ENCODE assay signal across 18 cellular contexts in the genomic region with DNA sequence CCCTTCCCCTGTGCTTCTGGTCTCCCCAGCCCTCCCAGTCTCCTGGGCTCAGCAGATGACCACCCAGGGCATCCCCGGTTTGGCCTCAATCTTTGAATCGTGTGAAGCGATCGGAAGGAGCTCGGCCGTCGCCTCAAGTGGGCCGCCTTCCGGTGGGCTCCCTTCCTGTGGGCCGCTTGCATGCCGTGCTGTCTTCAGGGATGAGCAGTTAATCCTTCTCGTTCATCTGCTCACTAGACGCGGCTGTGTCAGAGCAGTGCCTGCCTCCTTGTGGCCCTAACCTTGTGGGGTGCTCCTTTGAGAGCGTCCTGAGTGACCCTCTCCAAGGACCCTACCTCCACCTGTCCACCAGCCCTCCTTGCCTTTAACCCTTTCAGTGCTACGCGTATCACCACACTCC. TPM values are rescaled to one million over a fixed set of nuclear protein-coding genes. Genes with fewer than 3 reads are reported as not detected.
A peak's percentile ranks its signal among the peaks of the same experiment; 100 is the strongest.
DNase-seq lines count a peak whose midpoint lies in the region; TF ChIP-seq lines count a peak whose summit lies in the region.
"Had no signal": no experiment of that assay in that cellular context is flagged by ENCODE, and none has a peak within 500 bp of the region (broad histone marks: within the 10 kb centered on the region; RNA-seq: fewer than 3 reads in every experiment).

No MANE protein-coding gene starts in this region.

- no peaks in the 10 kb centered on the region for H3K36me3 ChIP-seq in BLaER1 treated with 17β-estradiol and CSF1 and Interleukin-3, amounts not matched to agents 10 nM and 100 nM
- H3K36me3 ChIP-seq in WERI-Rb-1 = peaks cover 49% of the 10 kb centered on the region
- H3K36me3 ChIP-seq: MG63 had no signal

- peaks cover 38% of the 10 kb centered on the region for H3K9me3 Mint-ChIP-seq in glutamatergic neuron (ENCODE audit: unreplicated experiment)
- no peaks in the 10 kb centered on the region for H3K9me3 Mint-ChIP-seq in mesothelial cell of epicardium

- no peak for TF ChIP-seq EP300 in Ishikawa (IDR thresholded peaks at IDR 0.05; ENCODE audit: borderline replicate concordance)

- TF ChIP-seq RAD21 in Ishikawa (IDR thresholded peaks at IDR 0.05; ENCODE audit: low read depth) = no peak

- DNase-seq in WERI-Rb-1 (peak; percentile 93), glutamatergic neuron (no peak), LoVo (ENCODE audit: low spot score) (no peak), activated T-cell treated with anti-CD3 and anti-CD28 coated beads for 4 hours (no peak), mucosa of gallbladder (ENCODE audit: low spot score) (no peak), mesothelial cell of epicardium (ENCODE audit: low spot score in 2 of 2, unreplicated experiment in 2 of 2) (no peak)
- DNase-seq: GF-D8, MG63, NCI-H1048, NCI-H1436, NCI-H1930, NCI-H226, NCI-H526 treated with DMSO at 0.1 percent for 48 hours, SHP77 had no signal

- H3K4me3 Mint-ChIP-seq in glutamatergic neuron (ENCODE audit: unreplicated experiment) = peak overlapping the region; percentile 70
- H3K4me3 Mint-ChIP-seq in mesothelial cell of epicardium = no peak overlapping the region

- H3K4me3 ChIP-seq in BLaER1 treated with 17β-estradiol and CSF1 and Interleukin-3, amounts not matched to agents 10 nM and 100 nM = no peak overlapping the region
- H3K4me3 ChIP-seq in WERI-Rb-1 (ENCODE audit: low read depth, low read length) = peak overlapping the region; percentile 12; the same call in 1 of the 2 replicates
- H3K4me3 ChIP-seq: A549, MG63 had no signal

- H3K27me3 Mint-ChIP-seq in glutamatergic neuron (ENCODE audit: unreplicated experiment) (peaks cover 61% of the 10 kb centered on the region), mesothelial cell of epicardium (ENCODE audit: low read depth) (no peaks in the 10 kb centered on the region)

- no peak overlapping the region for H3K9ac ChIP-seq in BLaER1 treated with 17β-estradiol and CSF1 and Interleukin-3, amounts not matched to agents 10 nM and 100 nM
- H3K9ac ChIP-seq: SK-N-SH had no signal

- peak overlapping the region in 3 of 11 experiments; percentile 17 to 31 (median 30); a peak in 3 of 22 replicates for H3K27ac ChIP-seq in BLaER1 treated with 17β-estradiol and CSF1 and Interleukin-3, amounts not matched to agents 10 nM and 100 nM
- H3K27ac ChIP-seq in WERI-Rb-1 = peak overlapping the region; percentile 98
- H3K27ac ChIP-seq: A549 had no signal

- TF ChIP-seq CTCF in WERI-Rb-1 (IDR thresholded peaks at IDR 0.05; ENCODE audit: low read depth, low read length) = peak; percentile 70; the same call in 1 of the 2 replicates
- no peak for TF ChIP-seq CTCF in glutamatergic neuron (IDR thresholded peaks at IDR 0.05; ENCODE audit: partially characterized antibody, unreplicated experiment)
- TF ChIP-seq CTCF in mesothelial cell of epicardium (IDR thresholded peaks at IDR 0.05; ENCODE audit: unreplicated experiment) = no peak

- H3K4me1 Mint-ChIP-seq in glutamatergic neuron (ENCODE audit: low read depth, unreplicated experiment) = peaks cover 71% of the 10 kb centered on the region
- peaks cover 5% of the 10 kb centered on the region for H3K4me1 Mint-ChIP-seq in mesothelial cell of epicardium

- H3K36me3 Mint-ChIP-seq in glutamatergic neuron (ENCODE audit: unreplicated experiment) = peaks cover 5% of the 10 kb centered on the region
- H3K36me3 Mint-ChIP-seq in mesothelial cell of epicardium = peaks cover 8% of the 10 kb centered on the region

- H3K4me1 ChIP-seq in BLaER1 treated with 17β-estradiol and CSF1 and Interleukin-3, amounts not matched to agents 10 nM and 100 nM = peaks cover 15 to 65% (median 56%) of the 10 kb centered on the region in 10 experiments

- H4K20me1 ChIP-seq in BLaER1 treated with 17β-estradiol and CSF1 and Interleukin-3, amounts not matched to agents 10 nM and 100 nM = peaks cover 0 to 68% (median 29%) of the 10 kb centered on the region in 11 experiments; a peak in 19 of 22 replicates

- peak overlapping the region; percentile 94 for H3K27ac Mint-ChIP-seq in glutamatergic neuron (ENCODE audit: unreplicated experiment)
- H3K27ac Mint-ChIP-seq in mesothelial cell of epicardium = no peak overlapping the region

- peaks cover 93 to 100% (median 99%) of the 10 kb centered on the region in 11 experiments for H3K27me3 ChIP-seq in BLaER1 treated with 17β-estradiol and CSF1 and Interleukin-3, amounts not matched to agents 10 nM and 100 nM
- no peaks in the 10 kb centered on the region for H3K27me3 ChIP-seq in WERI-Rb-1 (ENCODE audit: insufficient read depth, low read depth, severe bottlenecking)
- H3K27me3 ChIP-seq: MG63 had no signal

- H3K4me2 ChIP-seq in BLaER1 treated with 17β-estradiol and CSF1 and Interleukin-3, amounts not matched to agents 10 nM and 100 nM = peak overlapping the region in 10 of 11 experiments; percentile 13 to 82 (median 72); a peak in 15 of 22 replicates
- H3K4me2 ChIP-seq: A549, SK-N-SH had no signal

- H3K9me3 ChIP-seq in BLaER1 treated with 17β-estradiol and CSF1 and Interleukin-3, amounts not matched to agents 10 nM and 100 nM (replicated peaks in 1 of 11) = no peaks in the 10 kb centered on the region
- H3K9me3 ChIP-seq in WERI-Rb-1 (ENCODE audit: severe bottlenecking) = no peaks in the 10 kb centered on the region
- H3K9me3 ChIP-seq: A549, MG63, SK-N-SH had no signal

TF ChIP-seq in Ishikawa, 13 proteins besides CTCF, POLR2A, EP300 and RAD21:
- TF ChIP-seq CEBPB (IDR thresholded peaks at IDR 0.05) = no peak
- TF ChIP-seq ZBTB7A (IDR thresholded peaks at IDR 0.05; ENCODE audit: low read depth) = peak; percentile 25; the same call in 1 of the 2 replicates

RNA-seq across cellular contexts. Expression of gene BAIAP2, which starts 40.4 kb away (rescaled TPM):
- 252 TPM for total RNA-seq in glutamatergic neuron (ENCODE audit: unreplicated experiment)
- 101 TPM for total RNA-seq in mucosa of gallbladder
- 46.5 to 48.9 TPM (median 47.6 TPM) in 3 replicates for total RNA-seq in mesothelial cell of epicardium
